Comparison of ENCODE assay signal across 9 cellular contexts in genomic region chr10:80486151-80486692, GRCh38. TPM values are rescaled to one million over a fixed set of nuclear protein-coding genes. Genes with fewer than 3 reads are reported as not detected.
DNase-seq lines count a peak whose midpoint lies in the region; ATAC-seq lines count a peak whose summit lies in the region.
"Had no signal": no experiment of that assay in that cellular context is flagged by ENCODE, and none has a peak within 500 bp of the region (broad histone marks: within the 10 kb centered on the region; RNA-seq: fewer than 3 reads in every experiment).

No MANE protein-coding gene starts in this region.

- H3K4me3 Mint-ChIP-seq in activated CD8-positive, alpha-beta T cell treated with anti-CD3 and anti-CD28 coated beads, Interleukin-2, amount 10 ng/mL, durations not matched to agents 7 days and 5 days, result peak overlapping the region; percentile 74
- no peak overlapping the region for H3K4me3 Mint-ChIP-seq in stimulated activated memory B cell treated with anti-CD40 and anti-IgM and Interleukin-4, amounts not matched to agents 10 μg/mL and 1 μg/mL and 100 μg/mL, for 72 hours

- POLR2A ChIA-PET in activated CD8-positive, alpha-beta T cell treated with anti-CD3 and anti-CD28 coated beads, Interleukin-2, amount 10 ng/mL, durations not matched to agents 7 days and 5 days (lab: Charles Lee), result interaction anchor here (0.7 to 9.7 kb wide), 7 partner anchors 10 to 128 kb away, joined by 3 to 67 read pairs (median 18); no protein-coding TSS in a partner anchor

- peak; percentile 19 to 23 for ATAC-seq in activated CD4-positive, CD25-positive, alpha-beta regulatory T cell treated with anti-CD3 and anti-CD28 coated beads, Interleukin-2, amount 50 U/mL, for 24 hours
- ATAC-seq in activated CD8-positive, alpha-beta T cell treated with anti-CD3 and anti-CD28 coated beads, Interleukin-2, amount 10 ng/mL, durations not matched to agents 7 days and 5 days, result peak; percentile 8
- no peak for ATAC-seq in stimulated activated memory B cell treated with anti-CD40 and anti-IgM and Interleukin-4, amounts not matched to agents 10 μg/mL and 1 μg/mL and 100 μg/mL, for 72 hours
- ATAC-seq in GM19351 (IDR thresholded peaks at IDR 0.05; ENCODE audit: unreplicated experiment) (no peak), GM19452 (IDR thresholded peaks at IDR 0.05; ENCODE audit: unreplicated experiment) (no peak)

- H3K9me3 ChIP-seq in iPS-15b (ENCODE audit: control insufficient read depth, insufficient read depth, low read length), result no peaks in the 10 kb centered on the region
- H3K9me3 ChIP-seq: pancreas had no signal

- H3K9me3 Mint-ChIP-seq in activated CD8-positive, alpha-beta T cell treated with anti-CD3 and anti-CD28 coated beads, Interleukin-2, amount 10 ng/mL, durations not matched to agents 7 days and 5 days (ENCODE audit: insufficient read depth), result no peaks in the 10 kb centered on the region
- H3K9me3 Mint-ChIP-seq in stimulated activated memory B cell treated with anti-CD40 and anti-IgM and Interleukin-4, amounts not matched to agents 10 μg/mL and 1 μg/mL and 100 μg/mL, for 72 hours, result no peaks in the 10 kb centered on the region

- peak overlapping the region; percentile 94 for H3K27ac Mint-ChIP-seq in activated CD8-positive, alpha-beta T cell treated with anti-CD3 and anti-CD28 coated beads, Interleukin-2, amount 10 ng/mL, durations not matched to agents 7 days and 5 days
- peak overlapping the region; percentile 13 for H3K27ac Mint-ChIP-seq in stimulated activated memory B cell treated with anti-CD40 and anti-IgM and Interleukin-4, amounts not matched to agents 10 μg/mL and 1 μg/mL and 100 μg/mL, for 72 hours

- CTCF ChIA-PET in activated CD8-positive, alpha-beta T cell treated with anti-CD3 and anti-CD28 coated beads, Interleukin-2, amount 10 ng/mL, durations not matched to agents 7 days and 5 days (lab: Charles Lee), result interaction anchor here (1.0 to 5.3 kb wide), 11 partner anchors 11 to 48 kb away, joined by 3 to 46 read pairs (median 12); no protein-coding TSS in a partner anchor

- no peak overlapping the region for H3K4me3 ChIP-seq in iPS-15b (ENCODE audit: low read depth, low read length)
- H3K4me3 ChIP-seq: pancreas had no signal

- no peaks in the 10 kb centered on the region for H3K36me3 ChIP-seq in iPS-15b (ENCODE audit: control insufficient read depth, insufficient read depth, low read length)
- H3K36me3 ChIP-seq: pancreas had no signal

- no peaks in the 10 kb centered on the region for H3K27me3 ChIP-seq in iPS-15b (ENCODE audit: control insufficient read depth, insufficient read depth, low read length)
- H3K27me3 ChIP-seq: pancreas had no signal

- H3K4me1 Mint-ChIP-seq in activated CD8-positive, alpha-beta T cell treated with anti-CD3 and anti-CD28 coated beads, Interleukin-2, amount 10 ng/mL, durations not matched to agents 7 days and 5 days (ENCODE audit: low read depth), result peaks cover 96% of the 10 kb centered on the region
- H3K4me1 Mint-ChIP-seq in stimulated activated memory B cell treated with anti-CD40 and anti-IgM and Interleukin-4, amounts not matched to agents 10 μg/mL and 1 μg/mL and 100 μg/mL, for 72 hours, result peaks cover 50% of the 10 kb centered on the region

- no peaks in the 10 kb centered on the region for H3K27me3 Mint-ChIP-seq in activated CD8-positive, alpha-beta T cell treated with anti-CD3 and anti-CD28 coated beads, Interleukin-2, amount 10 ng/mL, durations not matched to agents 7 days and 5 days (ENCODE audit: low read depth)
- no peaks in the 10 kb centered on the region for H3K27me3 Mint-ChIP-seq in stimulated activated memory B cell treated with anti-CD40 and anti-IgM and Interleukin-4, amounts not matched to agents 10 μg/mL and 1 μg/mL and 100 μg/mL, for 72 hours

- DNase-seq in activated CD4-positive, CD25-positive, alpha-beta regulatory T cell treated with anti-CD3 and anti-CD28 coated beads, Interleukin-2, amount 50 U/mL, for 72 hours, result no peak
- DNase-seq in activated CD8-positive, alpha-beta T cell treated with anti-CD3 and anti-CD28 coated beads, Interleukin-2, amount 10 ng/mL, durations not matched to agents 7 days and 5 days, result no peak
- no peak for DNase-seq in ureter (ENCODE audit: low spot score)

- H3K4me1 ChIP-seq in iPS-15b (ENCODE audit: control insufficient read depth, insufficient read depth, low read length), result peaks cover 21% of the 10 kb centered on the region

- peaks cover 69% of the 10 kb centered on the region for H3K36me3 Mint-ChIP-seq in activated CD8-positive, alpha-beta T cell treated with anti-CD3 and anti-CD28 coated beads, Interleukin-2, amount 10 ng/mL, durations not matched to agents 7 days and 5 days (ENCODE audit: low read depth)
- peaks cover 22% of the 10 kb centered on the region for H3K36me3 Mint-ChIP-seq in stimulated activated memory B cell treated with anti-CD40 and anti-IgM and Interleukin-4, amounts not matched to agents 10 μg/mL and 1 μg/mL and 100 μg/mL, for 72 hours

- H3K9ac ChIP-seq in iPS-15b (ENCODE audit: low read depth, low read length), result peak overlapping the region; percentile 16

RNA-seq across cellular contexts. Expression of gene TSPAN14, which starts 32.1 kb away (rescaled TPM):
- 100 to 1,000 TPM; 109 to 117 TPM for total RNA-seq in activated CD8-positive, alpha-beta T cell treated with anti-CD3 and anti-CD28 coated beads, Interleukin-2, amount 10 ng/mL, durations not matched to agents 7 days and 5 days
- 177 TPM for total RNA-seq in ureter

RNA-seq across cellular contexts. Expression of gene SH2D4B, which starts 51.5 kb away (rescaled TPM):
- total RNA-seq in activated CD8-positive, alpha-beta T cell treated with anti-CD3 and anti-CD28 coated beads, Interleukin-2, amount 10 ng/mL, durations not matched to agents 7 days and 5 days, result under 1 TPM; 0.13 to 0.21 TPM
- total RNA-seq in ureter, result not detected
- total RNA-seq: pancreas had no signal

Comparison
In these comparisons a context has a peak if more than half of its experiments do, and no peak if none do; other contexts are left out.
1. ATAC-seq: peak in activated CD4-positive, CD25-positive, alpha-beta regulatory T cell treated with anti-CD3 and anti-CD28 coated beads, Interleukin-2, amount 50 U/mL, for 24 hours (2 of 2) and activated CD8-positive, alpha-beta T cell treated with anti-CD3 and anti-CD28 coated beads, Interleukin-2, amount 10 ng/mL, durations not matched to agents 7 days and 5 days (single experiment); none in stimulated activated memory B cell treated with anti-CD40 and anti-IgM and Interleukin-4, amounts not matched to agents 10 μg/mL and 1 μg/mL and 100 μg/mL, for 72 hours (single experiment), GM19351 (single experiment) and GM19452 (single experiment).